31 cellular contexts compared by ENCODE assay signal in the genomic region with DNA sequence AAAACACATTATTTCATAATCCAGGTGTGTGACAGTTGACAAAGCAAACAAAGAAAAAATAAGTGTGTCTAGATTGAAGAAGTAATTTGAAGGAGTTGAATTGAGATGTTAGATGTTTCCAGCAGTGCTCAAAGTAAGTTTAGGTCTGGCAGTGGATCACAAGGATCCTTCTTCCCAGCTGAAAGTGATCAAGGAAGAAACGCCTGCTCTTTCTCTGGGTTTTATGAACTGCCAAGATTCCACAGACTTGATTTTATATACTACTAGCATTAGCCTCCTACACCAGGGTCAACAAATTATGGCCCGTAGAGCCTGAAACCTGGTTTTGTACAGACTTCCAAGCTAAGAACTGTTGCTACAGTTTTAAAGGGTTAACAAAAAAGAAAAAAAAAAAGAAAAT. TPM values are rescaled to one million over a fixed set of nuclear protein-coding genes. Genes with fewer than 3 reads are reported as not detected.
"Had no signal": no experiment of that assay in that cellular context is flagged by ENCODE, and none has a peak within 500 bp of the region (broad histone marks: within the 10 kb centered on the region; RNA-seq: fewer than 3 reads in every experiment).

No MANE protein-coding gene starts in this region.

- H3K9me3 Mint-ChIP-seq: activated CD4-positive, alpha-beta memory T cell treated with anti-CD3 and anti-CD28 coated beads for 36 hours; activated naive CD4-positive, alpha-beta T cell treated with anti-CD3 and anti-CD28 coated beads, Interleukin-2, amount 10 ng/mL, durations not matched to agents 7 days and 5 days; activated T-cell treated with anti-CD3 and anti-CD28 coated beads, Interleukin-2, amount 50 U/mL, for 72 hours; effector memory CD8-positive, alpha-beta T cell; immature natural killer cell; neural progenitor cell; stimulated activated effector memory CD8-positive, alpha-beta T cell treated with anti-CD3 and anti-CD28 coated beads, Interleukin-12 subunit alpha, Interleukin-12 subunit beta, amount 100 ng/mL, for 72 hours; T-cell had no signal

- H3K27me3 ChIP-seq: colonic mucosa, dorsolateral prefrontal cortex, hepatocyte, neural progenitor cell, right lobe of liver, stomach, suprapubic skin, tibial nerve had no signal

- DNase-seq: activated CD4-positive, alpha-beta memory T cell treated with anti-CD3 and anti-CD28 coated beads for 36 hours; activated CD4-positive, alpha-beta T cell treated with anti-CD3 and anti-CD28 coated beads for 48 hours; activated CD4-positive, CD25-positive, alpha-beta regulatory T cell; activated effector memory CD4-positive, alpha-beta T cell treated with anti-CD3 and anti-CD28 coated beads, Interleukin-2, amount 50 U/mL, for 16 hours; activated naive CD4-positive, alpha-beta T cell treated with anti-CD3 and anti-CD28 coated beads, Interleukin-2, amount 10 ng/mL, durations not matched to agents 7 days and 5 days; activated T-cell treated with anti-CD3 and anti-CD28 coated beads, Interleukin-2, amount 50 U/mL, for 72 hours; amygdala; colonic mucosa; dorsolateral prefrontal cortex; effector memory CD8-positive, alpha-beta T cell; immature natural killer cell; kidney glomerular epithelial cell; left ventricle myocardium superior; mucosa of descending colon; posterior cingulate gyrus; right lobe of liver; small intestine; stimulated activated CD4-positive, alpha-beta T cell treated with anti-CD3 and anti-CD28 coated beads, Interleukin-2, amount 100 ng/mL, for 24 hours; stomach; T-cell had no signal

- H3K27me3 Mint-ChIP-seq: activated CD4-positive, alpha-beta memory T cell treated with anti-CD3 and anti-CD28 coated beads for 36 hours; activated naive CD4-positive, alpha-beta T cell treated with anti-CD3 and anti-CD28 coated beads, Interleukin-2, amount 10 ng/mL, durations not matched to agents 7 days and 5 days; effector memory CD8-positive, alpha-beta T cell; T-cell had no signal

- H3K27ac Mint-ChIP-seq: activated CD4-positive, alpha-beta memory T cell treated with anti-CD3 and anti-CD28 coated beads for 36 hours; activated naive CD4-positive, alpha-beta T cell treated with anti-CD3 and anti-CD28 coated beads, Interleukin-2, amount 10 ng/mL, durations not matched to agents 7 days and 5 days; activated T-cell treated with anti-CD3 and anti-CD28 coated beads, Interleukin-2, amount 50 U/mL, for 72 hours; effector memory CD8-positive, alpha-beta T cell; neural progenitor cell; T-cell had no signal

- H3K9ac ChIP-seq: neural progenitor cell had no signal

- H3K4me3 Mint-ChIP-seq: activated CD4-positive, alpha-beta memory T cell treated with anti-CD3 and anti-CD28 coated beads for 36 hours; activated naive CD4-positive, alpha-beta T cell treated with anti-CD3 and anti-CD28 coated beads, Interleukin-2, amount 10 ng/mL, durations not matched to agents 7 days and 5 days; activated T-cell treated with anti-CD3 and anti-CD28 coated beads, Interleukin-2, amount 50 U/mL, for 72 hours; effector memory CD8-positive, alpha-beta T cell; immature natural killer cell; neural progenitor cell; stimulated activated effector memory CD8-positive, alpha-beta T cell treated with anti-CD3 and anti-CD28 coated beads, Interleukin-12 subunit alpha, Interleukin-12 subunit beta, amount 100 ng/mL, for 72 hours; T-cell had no signal

- H3K27ac ChIP-seq: colonic mucosa, dorsolateral prefrontal cortex, hepatocyte, neural progenitor cell, right lobe of liver, suprapubic skin, tibial nerve had no signal

- H3K4me1 ChIP-seq: colonic mucosa, neural progenitor cell, right lobe of liver had no signal

- H2AFZ ChIP-seq: hepatocyte, neural progenitor cell had no signal

- H3K36me3 Mint-ChIP-seq: activated naive CD4-positive, alpha-beta T cell treated with anti-CD3 and anti-CD28 coated beads, Interleukin-2, amount 10 ng/mL, durations not matched to agents 7 days and 5 days had no signal

- ATAC-seq: activated T-cell treated with anti-CD3 and anti-CD28 coated beads, Interleukin-2, amount 50 U/mL, for 72 hours; effector memory CD8-positive, alpha-beta T cell; esophagus mucosa; left ventricle myocardium superior; mucosa of descending colon; right lobe of liver; stimulated activated effector memory CD8-positive, alpha-beta T cell treated with anti-CD3 and anti-CD28 coated beads, Interleukin-12 subunit alpha, Interleukin-12 subunit beta, amount 100 ng/mL, for 72 hours; T-cell had no signal

- H3K4me1 Mint-ChIP-seq: neural progenitor cell had no signal

- H3K4me3 ChIP-seq: colonic mucosa, dorsolateral prefrontal cortex, hepatocyte, mucosa of descending colon, neural progenitor cell, right lobe of liver, stomach, suprapubic skin, tibial nerve had no signal

- H3K4me2 ChIP-seq: hepatocyte, neural progenitor cell had no signal

RNA-seq across cellular contexts. Expression of a gene that starts 55.5 kb away (rescaled TPM):
- total RNA-seq: activated CD4-positive, alpha-beta memory T cell treated with anti-CD3 and anti-CD28 coated beads for 36 hours; activated T-cell treated with anti-CD3 and anti-CD28 coated beads, Interleukin-2, amount 50 U/mL, for 72 hours; bronchial epithelial cell; colonic mucosa; dorsolateral prefrontal cortex; endothelial cell of umbilical vein; esophagus mucosa; glomerular endothelial cell; hepatocyte; left ventricle myocardium superior; mucosa of descending colon; omental fat pad; right lobe of liver; stomach; suprapubic skin; T-cell; tibial nerve; urinary bladder had no signal
- polyA plus RNA-seq: endothelial cell of umbilical vein, hepatocyte, immature natural killer cell, small intestine, stomach, urinary bladder had no signal
